In the genomic region with DNA sequence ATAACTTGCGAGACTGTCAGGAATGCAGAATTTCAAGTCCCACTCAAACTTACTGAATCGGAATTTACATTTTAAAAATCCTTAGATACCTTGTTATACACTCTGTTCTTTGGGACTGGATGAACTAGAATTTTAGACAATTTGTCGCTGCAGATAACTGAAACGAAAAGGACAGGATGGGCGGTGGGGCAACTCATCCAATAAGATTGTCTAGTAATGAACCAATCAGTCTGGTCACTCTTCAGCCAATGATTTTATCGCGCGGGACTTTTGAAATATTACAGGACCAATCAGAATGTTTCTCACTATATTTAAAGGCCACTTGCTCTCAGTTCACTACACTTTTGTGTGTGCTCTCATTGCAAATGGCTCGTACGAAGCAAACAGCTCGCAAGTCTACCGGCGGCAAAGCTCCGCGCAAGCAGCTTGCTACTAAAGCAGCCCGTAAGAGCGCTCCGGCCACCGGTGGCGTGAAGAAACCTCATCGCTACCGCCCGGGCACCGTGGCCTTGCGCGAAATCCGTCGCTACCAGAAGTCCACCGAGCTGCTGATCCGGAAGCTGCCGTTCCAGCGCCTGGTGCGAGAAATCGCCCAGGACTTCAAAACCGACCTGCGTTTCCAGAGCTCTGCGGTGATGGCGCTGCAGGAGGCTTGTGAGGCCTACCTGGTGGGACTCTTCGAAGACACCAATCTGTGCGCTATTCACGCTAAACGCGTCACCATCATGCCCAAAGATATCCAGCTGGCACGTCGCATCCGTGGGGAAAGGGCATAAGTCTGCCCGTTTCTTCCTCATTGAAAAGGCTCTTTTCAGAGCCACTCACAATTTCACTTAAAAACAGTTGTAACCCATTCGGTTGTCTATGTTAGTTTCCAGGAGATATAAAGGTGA, we compare ENCODE assay signal across 8 cellular contexts. TPM values are rescaled to one million over a fixed set of nuclear protein-coding genes. Genes with fewer than 3 reads are reported as not detected.
DNase-seq lines count a peak whose midpoint lies in the region; ATAC-seq and TF ChIP-seq lines count a peak whose summit lies in the region.

No MANE protein-coding gene starts in this region.

- peak overlapping the region; percentile 97 to 99 for H3K27ac ChIP-seq in liver (ENCODE audit: low read depth in 1 of 2, low read length in 2 of 2)

- H3K27me3 ChIP-seq in liver (ENCODE audit: control insufficient read depth in 4 of 4, insufficient read depth in 4 of 4, low read length in 3 of 4): no peaks in the 10 kb centered on the region

- TF ChIP-seq RAD21 in liver (IDR thresholded peaks at IDR 0.05): no peak

- TF ChIP-seq CTCF in liver (IDR thresholded peaks at IDR 0.05; ENCODE audit: low read depth, low read length, missing input control): no peak
- TF ChIP-seq CTCF in glutamatergic neuron (IDR thresholded peaks at IDR 0.05; ENCODE audit: partially characterized antibody, unreplicated experiment): no peak

- peak; percentile 52 for ATAC-seq in HG02588 (IDR thresholded peaks at IDR 0.05; ENCODE audit: unreplicated experiment)
- peak; percentile 65 to 66 for ATAC-seq in activated CD4-positive, CD25-positive, alpha-beta regulatory T cell treated with anti-CD3 and anti-CD28 coated beads, Interleukin-2, amount 50 U/mL, for 24 hours

- TF ChIP-seq POLR2A in GM10847 (IDR thresholded peaks at IDR 0.05; ENCODE audit: extremely low read depth, insufficient read length): peak; percentile 100

- H3K9ac ChIP-seq in liver (ENCODE audit: low read depth in 1 of 2, low read length in 2 of 2): peak overlapping the region; percentile 64 to 93

- no peak overlapping the region for H3K4me3 Mint-ChIP-seq in glutamatergic neuron (ENCODE audit: unreplicated experiment)

- H3K4me3 ChIP-seq in liver (ENCODE audit: low read depth in 1 of 3, low read length in 3 of 3): peak overlapping the region; percentile 56 to 73 (median 65)

- DNase-seq in NCI-H1417 treated with DMSO at 0.1 percent for 48 hours (lab: John Stamatoyannopoulos, UW) (peak; percentile 89), cerebellum (ENCODE audit: low spot score) (peak; percentile 96), glutamatergic neuron (no peak)
- peak in 2 of 3 experiments; percentile 45 to 64 for DNase-seq in stimulated activated CD4-positive, alpha-beta T cell treated with anti-CD3 and anti-CD28 coated beads, TNF-alpha, amount 100 ng/mL, for 4 hours (ENCODE audit: low read depth in 3 of 3)

- peaks cover 5 to 27% (median 15%) of the 10 kb centered on the region in 4 donors for H3K4me1 ChIP-seq in liver (ENCODE audit: control insufficient read depth in 4 of 4, insufficient read depth in 4 of 4, low read length in 3 of 4)

- no peaks in the 10 kb centered on the region for H3K27me3 Mint-ChIP-seq in glutamatergic neuron (ENCODE audit: unreplicated experiment)

- under 1% methylated on average over 48 of the region's 48 CpGs for WGBS in liver

- H3K9me3 ChIP-seq in liver (ENCODE audit: control insufficient read depth in 4 of 4, low read length in 3 of 4): no peaks in the 10 kb centered on the region

- no peaks in the 10 kb centered on the region for H3K36me3 Mint-ChIP-seq in glutamatergic neuron (ENCODE audit: unreplicated experiment)

- no peaks in the 10 kb centered on the region for H3K4me1 Mint-ChIP-seq in glutamatergic neuron (ENCODE audit: low read depth, unreplicated experiment)

- H3K36me3 ChIP-seq in liver (ENCODE audit: control insufficient read depth in 4 of 4, insufficient read depth in 3 of 4, low read depth in 1 of 4, low read length in 3 of 4): no peaks in the 10 kb centered on the region

- no peak overlapping the region for H3K27ac Mint-ChIP-seq in glutamatergic neuron (ENCODE audit: unreplicated experiment)

- H3K9me3 Mint-ChIP-seq in glutamatergic neuron (ENCODE audit: unreplicated experiment): peaks cover 3% of the 10 kb centered on the region

TF ChIP-seq in liver, 16 proteins besides CTCF, POLR2A, EP300 and RAD21:
- TF ChIP-seq YY1 (IDR thresholded peaks at IDR 0.05): peak; percentile 50
- TF ChIP-seq, protein P1, sequence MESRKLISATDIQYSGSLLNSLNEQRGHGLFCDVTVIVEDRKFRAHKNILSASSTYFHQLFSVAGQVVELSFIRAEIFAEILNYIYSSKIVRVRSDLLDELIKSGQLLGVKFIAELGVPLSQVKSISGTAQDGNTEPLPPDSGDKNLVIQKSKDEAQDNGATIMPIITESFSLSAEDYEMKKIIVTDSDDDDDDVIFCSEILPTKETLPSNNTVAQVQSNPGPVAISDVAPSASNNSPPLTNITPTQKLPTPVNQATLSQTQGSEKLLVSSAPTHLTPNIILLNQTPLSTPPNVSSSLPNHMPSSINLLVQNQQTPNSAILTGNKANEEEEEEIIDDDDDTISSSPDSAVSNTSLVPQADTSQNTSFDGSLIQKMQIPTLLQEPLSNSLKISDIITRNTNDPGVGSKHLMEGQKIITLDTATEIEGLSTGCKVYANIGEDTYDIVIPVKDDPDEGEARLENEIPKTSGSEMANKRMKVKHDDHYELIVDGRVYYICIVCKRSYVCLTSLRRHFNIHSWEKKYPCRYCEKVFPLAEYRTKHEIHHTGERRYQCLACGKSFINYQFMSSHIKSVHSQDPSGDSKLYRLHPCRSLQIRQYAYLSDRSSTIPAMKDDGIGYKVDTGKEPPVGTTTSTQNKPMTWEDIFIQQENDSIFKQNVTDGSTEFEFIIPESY (IDR thresholded peaks at IDR 0.05): peak; percentile 38
- TF ChIP-seq TAF1 (conservative IDR thresholded peaks at IDR 0.05): peak; percentile 97
- peak; percentile 84 for TF ChIP-seq SP1 (IDR thresholded peaks at IDR 0.05)
- no peak for TF ChIP-seq HNF4A (conservative IDR thresholded peaks at IDR 0.05)
- TF ChIP-seq REST (IDR thresholded peaks at IDR 0.05): peak; percentile 88
- no peak for TF ChIP-seq ATF3 (IDR thresholded peaks at IDR 0.05)
- no peak for TF ChIP-seq GABPA (IDR thresholded peaks at IDR 0.05 in 1 of 2, conservative IDR thresholded peaks at IDR 0.05 in 1 of 2)
- TF ChIP-seq, protein P2, sequence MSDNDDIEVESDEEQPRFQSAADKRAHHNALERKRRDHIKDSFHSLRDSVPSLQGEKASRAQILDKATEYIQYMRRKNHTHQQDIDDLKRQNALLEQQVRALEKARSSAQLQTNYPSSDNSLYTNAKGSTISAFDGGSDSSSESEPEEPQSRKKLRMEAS (IDR thresholded peaks at IDR 0.05): no peak

RNA-seq across cellular contexts. Expression of gene HFE, which starts 41.9 kb away (rescaled TPM):
- total RNA-seq in cerebellum (1.5 TPM), liver (10 to 100 TPM in 1 of 2 donors, 1 to 10 TPM in 1; 6.7 to 12.7 TPM), glutamatergic neuron (ENCODE audit: unreplicated experiment) (not detected)
- polyA plus RNA-seq in liver: 1 to 10 TPM; 6.3 to 9.6 TPM
